Comparison of ENCODE assay signal across 26 cellular contexts in the genomic region with DNA sequence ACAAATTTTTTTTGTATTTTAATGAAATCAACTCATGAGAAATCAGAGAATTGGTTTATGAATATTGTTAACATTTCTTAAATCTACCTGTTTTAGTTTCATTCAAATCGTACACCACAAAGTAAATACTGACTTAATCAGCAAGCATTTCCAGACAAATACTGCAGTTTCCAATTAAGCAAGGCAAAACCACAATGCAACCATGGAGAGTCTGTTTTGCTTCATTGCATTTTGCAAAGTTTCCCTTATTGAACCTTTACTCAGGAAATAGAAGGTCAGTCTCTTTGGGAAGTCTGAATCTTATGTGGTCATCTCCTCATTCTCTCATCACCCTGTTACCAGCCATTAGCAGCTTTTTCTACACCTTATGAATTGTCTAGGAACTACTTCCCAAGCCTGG.
DNase-seq lines count a peak whose midpoint lies in the region; ATAC-seq and TF ChIP-seq lines count a peak whose summit lies in the region.
"Had no signal": no experiment of that assay in that cellular context is flagged by ENCODE, and none has a peak within 500 bp of the region (broad histone marks: within the 10 kb centered on the region; RNA-seq: fewer than 3 reads in every experiment).

No MANE protein-coding gene starts in this region.

- no peak overlapping the region for H3K27ac ChIP-seq in mammary epithelial cell (ENCODE audit: insufficient read depth, low read depth, low read length)
- H3K27ac ChIP-seq: HL-60 had no signal

- intact Hi-C loops in mammary epithelial cell (cut with micrococcal nuclease) (loop anchor here (5.0 kb wide), 1 partner anchor 195 kb away; no protein-coding TSS in a partner anchor), MCF 10A (cut with micrococcal nuclease) (no loop called here), left colon (cut with DNase I, micrococcal nuclease) (no loop called here)

- no peaks in the 10 kb centered on the region for H3K9me3 ChIP-seq in mammary epithelial cell (replicated peaks; ENCODE audit: insufficient read depth, low read length)
- H3K9me3 ChIP-seq: BE2C, SK-N-SH had no signal

- no peak overlapping the region for H3K4me3 ChIP-seq in mammary epithelial cell (replicated peaks in 1 of 3; ENCODE audit: insufficient read depth in 1 of 3, low read depth in 2 of 3, low read length in 3 of 3)
- H3K4me3 ChIP-seq in choroid plexus epithelial cell (ENCODE audit: low read depth, low read length): no peak overlapping the region
- H3K4me3 ChIP-seq: GM12878 had no signal

- H4K20me1 ChIP-seq in mammary epithelial cell (ENCODE audit: insufficient read depth, low read length): no peaks in the 10 kb centered on the region

- no peaks in the 10 kb centered on the region for H3K36me3 ChIP-seq in mammary epithelial cell (ENCODE audit: insufficient read depth, low read length)
- H3K36me3 ChIP-seq: BE2C had no signal

- H3K27me3 Mint-ChIP-seq in MCF 10A (ENCODE audit: insufficient read depth, unreplicated experiment): no peaks in the 10 kb centered on the region
- H3K27me3 Mint-ChIP-seq: CD8-positive, alpha-beta memory T cell had no signal

- TF ChIP-seq CTCF in mammary epithelial cell (conservative IDR thresholded peaks at IDR 0.05 in 1 of 2, IDR thresholded peaks at IDR 0.05 in 1 of 2; ENCODE audit: extremely low read depth in 1 of 2, insufficient read depth in 1 of 2, low read depth in 1 of 2, low read length in 2 of 2): no peak
- no peak for TF ChIP-seq CTCF in MCF 10A (IDR thresholded peaks at IDR 0.05; ENCODE audit: unreplicated experiment)
- no peak for TF ChIP-seq CTCF in choroid plexus epithelial cell (conservative IDR thresholded peaks at IDR 0.05; ENCODE audit: low read depth, low read length)

- POLR2A ChIA-PET in MCF 10A (lab: Yijun Ruan, JAX): no interaction called here

- H3K4me3 Mint-ChIP-seq in MCF 10A (ENCODE audit: unreplicated experiment): no peak overlapping the region
- H3K4me3 Mint-ChIP-seq: CD14-positive monocyte; CD8-positive, alpha-beta memory T cell had no signal

- WGBS in mammary epithelial cell (ENCODE audit: low coverage, missing lambda C conversion rate): 35% methylated on average over 1 of the region's 1 CpG

- H3K27ac Mint-ChIP-seq in MCF 10A (ENCODE audit: low read depth, unreplicated experiment): no peak overlapping the region
- H3K27ac Mint-ChIP-seq: CD14-positive monocyte; CD8-positive, alpha-beta memory T cell had no signal

- no peaks in the 10 kb centered on the region for H3K27me3 ChIP-seq in mammary epithelial cell (ENCODE audit: insufficient read depth, low read length)
- H3K27me3 ChIP-seq: BE2C had no signal

- BruUV-seq in mammary epithelial cell (replicated peaks; lab: Mats Ljungman, UMichigan) (no TSS peak), MCF 10A (replicated peaks; lab: Mats Ljungman, UMichigan) (no TSS peak)

- H2AFZ ChIP-seq in mammary epithelial cell (ENCODE audit: low read depth, low read length): no peak overlapping the region

- DNase-seq in mammary epithelial cell: peak; percentile 45
- DNase-seq in MCF 10A (ENCODE audit: unreplicated experiment): no peak
- peak; percentile 33 for DNase-seq in amniotic epithelial cell (ENCODE audit: low read depth)
- peak; percentile 3 for DNase-seq in choroid plexus epithelial cell (ENCODE audit: low read depth)
- peak; percentile 92 for DNase-seq in renal cortical epithelial cell (ENCODE audit: low read depth)
- no peak for DNase-seq in left colon
- DNase-seq in epidermal melanocyte (ENCODE audit: insufficient read length, low spot score): no peak
- DNase-seq: 8988T; ACHN; BE2C; CD8-positive, alpha-beta memory T cell; EL; GDM1; Kasumi-1; MV-4-11; NCI-H1105; NCI-H2029; NCI-H446 treated with DMSO at 0.1 percent for 48 hours; NCI-H69; OCI-M1; SK-N-SH; SW 1271 had no signal

- peaks cover 8% of the 10 kb centered on the region for H3K4me1 Mint-ChIP-seq in MCF 10A (ENCODE audit: insufficient read depth, unreplicated experiment)
- H3K4me1 Mint-ChIP-seq: CD14-positive monocyte; CD8-positive, alpha-beta memory T cell had no signal

- peaks cover 3% of the 10 kb centered on the region for H3K4me1 ChIP-seq in mammary epithelial cell (ENCODE audit: insufficient read depth, low read length)
- H3K4me1 ChIP-seq: BE2C had no signal

- H3K79me2 ChIP-seq in mammary epithelial cell (ENCODE audit: insufficient read depth, low read length): no peaks in the 10 kb centered on the region

- no peak for ATAC-seq in GM19463 (IDR thresholded peaks at IDR 0.05; ENCODE audit: unreplicated experiment)
- no peak for ATAC-seq in left colon
- ATAC-seq: GM12878 had no signal

- no peaks in the 10 kb centered on the region for H3K36me3 Mint-ChIP-seq in MCF 10A (ENCODE audit: insufficient read depth, unreplicated experiment)
- H3K36me3 Mint-ChIP-seq: CD14-positive monocyte; CD8-positive, alpha-beta memory T cell had no signal

- dilution Hi-C loops in mammary epithelial cell (cut with HindIII; ENCODE audit: low sequenced_read_pairs): no loop called here

- in situ Hi-C loops in mammary epithelial cell (cut with MboI; ENCODE audit: low sequenced_read_pairs in 2 of 2): no loop called here

- H3K4me2 ChIP-seq in mammary epithelial cell (ENCODE audit: insufficient read depth, low read depth, low read length): no peak overlapping the region
- H3K4me2 ChIP-seq: SK-N-SH had no signal

- no peaks in the 10 kb centered on the region for H3K9me3 Mint-ChIP-seq in MCF 10A (ENCODE audit: unreplicated experiment)

- no peak overlapping the region for H3K9ac ChIP-seq in mammary epithelial cell (ENCODE audit: insufficient read depth, low read length)
- H3K9ac ChIP-seq: SK-N-SH had no signal

- CTCF ChIA-PET in mammary epithelial cell (lab: Charles Lee; ENCODE audit: low non-redundant PET) (no interaction called here), MCF 10A (lab: Yijun Ruan, JAX) (no interaction called here)

Comparison
In these comparisons a context has a peak if more than half of its experiments do, and no peak if none do; other contexts are left out.
1. DNase-seq: peak in mammary epithelial cell (single experiment), amniotic epithelial cell (single experiment), choroid plexus epithelial cell (single experiment) and renal cortical epithelial cell (single experiment); none in MCF 10A (single experiment), left colon (0 of 2) and epidermal melanocyte (single experiment).